Comparison of ENCODE assay signal across 20 cellular contexts in the genomic region with DNA sequence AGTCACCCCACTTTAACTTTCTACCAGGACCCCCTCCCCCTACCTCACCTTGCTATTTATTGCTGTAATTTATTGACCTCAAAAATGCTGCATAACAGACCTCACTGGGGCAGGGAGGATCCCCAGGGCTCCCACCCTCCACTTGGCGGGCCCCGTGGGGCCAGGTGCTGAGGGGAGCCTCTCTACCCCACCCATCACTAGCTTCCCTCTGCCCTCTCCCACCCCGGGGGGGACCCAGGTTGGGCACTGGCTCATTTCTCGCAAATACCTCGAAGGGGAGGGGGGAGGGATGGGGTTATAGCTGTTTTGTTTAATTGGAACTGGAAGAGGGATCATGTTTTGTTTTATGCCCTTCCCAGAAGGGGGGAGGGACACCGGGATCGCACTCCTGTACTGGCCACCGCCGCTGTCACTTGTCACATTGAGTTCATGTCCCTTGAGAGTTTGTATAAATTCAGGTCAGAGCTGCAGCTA. TPM values are rescaled to one million over a fixed set of nuclear protein-coding genes. Genes with fewer than 3 reads are reported as not detected.
DNase-seq lines count a peak whose midpoint lies in the region; ATAC-seq and TF ChIP-seq lines count a peak whose summit lies in the region.
"Had no signal": no experiment of that assay in that cellular context is flagged by ENCODE, and none has a peak within 500 bp of the region (broad histone marks: within the 10 kb centered on the region; RNA-seq: fewer than 3 reads in every experiment).

No MANE protein-coding gene starts in this region.

- intact Hi-C loops in left lung (cut with DNase I), result no loop called here
- intact Hi-C loops in spleen (cut with DNase I; ENCODE audit: low total_unique reads), result no loop called here

- H4K8ac ChIP-seq in H9 (replicated peaks; ENCODE audit: insufficient read length, low read depth, low read length), result no peak overlapping the region

- H3K4me1 Mint-ChIP-seq in H9, result peaks cover 15 to 33% of the 10 kb centered on the region in 2 experiments
- H3K4me1 Mint-ChIP-seq: IgD-negative memory B cell had no signal

- peaks cover 0 to 23% (median 13%) of the 10 kb centered on the region in 3 experiments; a peak in 5 of 7 replicates for H3K36me3 Mint-ChIP-seq in H9 (ENCODE audit: insufficient read depth in 1 of 3, low read depth in 3 of 3)

- H3K4me3 Mint-ChIP-seq in H9, result no peak overlapping the region
- H3K4me3 Mint-ChIP-seq: activated naive CD4-positive, alpha-beta T cell treated with anti-CD3 and anti-CD28 coated beads for 36 hours; GM23338; IgD-negative memory B cell; neural progenitor cell had no signal

- no peak for ATAC-seq in left lung
- ATAC-seq: gastrocnemius medialis had no signal

- H4K91ac ChIP-seq in H9 (ENCODE audit: insufficient read length, low read depth, low read length), result no peak overlapping the region

- H3K23ac ChIP-seq in H9 (ENCODE audit: insufficient read length, low read depth, low read length), result no peak overlapping the region

- H3K79me2 ChIP-seq in H9 (ENCODE audit: insufficient read depth, low read length), result no peaks in the 10 kb centered on the region

- no peaks in the 10 kb centered on the region for H3K9me3 ChIP-seq in H9 (ENCODE audit: control insufficient read depth, low read depth, low read length)
- no peaks in the 10 kb centered on the region for H3K9me3 ChIP-seq in left lung
- H3K9me3 ChIP-seq in spleen, result no peaks in the 10 kb centered on the region
- H3K9me3 ChIP-seq: gastrocnemius medialis had no signal

- TF ChIP-seq POLR2A in spleen (IDR thresholded peaks at IDR 0.05), result no peak

- no peak overlapping the region for H3K27ac Mint-ChIP-seq in H9
- H3K27ac Mint-ChIP-seq: activated naive CD4-positive, alpha-beta T cell treated with anti-CD3 and anti-CD28 coated beads for 36 hours; GM23338; IgD-negative memory B cell had no signal

- H2BK12ac ChIP-seq in H9 (ENCODE audit: insufficient read length, low read depth, low read length), result no peak overlapping the region

- H2BK15ac ChIP-seq in H9 (ENCODE audit: low read depth, low read length), result no peak overlapping the region

- no peaks in the 10 kb centered on the region for H3K27me3 Mint-ChIP-seq in H9 (ENCODE audit: low read depth)
- H3K27me3 Mint-ChIP-seq: IgD-negative memory B cell had no signal

- H3K4me1 ChIP-seq in H9 (ENCODE audit: insufficient read depth, low read length) (peaks cover 4% of the 10 kb centered on the region; the same call in 1 of the 2 replicates), left lung (no peaks in the 10 kb centered on the region), spleen (no peaks in the 10 kb centered on the region)
- H3K4me1 ChIP-seq: gastrocnemius medialis had no signal

- no peaks in the 10 kb centered on the region for H3K9me3 Mint-ChIP-seq in H9
- H3K9me3 Mint-ChIP-seq: activated naive CD4-positive, alpha-beta T cell treated with anti-CD3 and anti-CD28 coated beads for 36 hours; GM23338; IgD-negative memory B cell; neural progenitor cell had no signal

- no peaks in the 10 kb centered on the region for H3K23me2 ChIP-seq in H9 (ENCODE audit: insufficient read length, low read depth, low read length, poor library complexity, severe bottlenecking)

- no peak overlapping the region for H2AFZ ChIP-seq in H9 (ENCODE audit: low read length)
- H2AFZ ChIP-seq: GM23338, neural progenitor cell had no signal

- H3K18ac ChIP-seq in H9 (ENCODE audit: insufficient read length, low read depth, low read length), result no peak overlapping the region

- H3K27me3 ChIP-seq in H9 (ENCODE audit: insufficient read depth, low read length) (no peaks in the 10 kb centered on the region), left lung (no peaks in the 10 kb centered on the region), spleen (replicated peaks in 1 of 7) (no peaks in the 10 kb centered on the region)
- H3K27me3 ChIP-seq: cardiac muscle cell, gastrocnemius medialis, neural progenitor cell had no signal

- no peak overlapping the region for H3K9ac ChIP-seq in H9 (ENCODE audit: extremely low read depth, insufficient read length, low read length)
- H3K9ac ChIP-seq: neural progenitor cell had no signal

- peaks cover 5% of the 10 kb centered on the region for H3K79me1 ChIP-seq in H9 (ENCODE audit: insufficient read depth, low read depth, low read length, poor library complexity, severe bottlenecking)

- peak; percentile 3 for DNase-seq in H9
- peak; percentile 9 for DNase-seq in activated CD8-positive, alpha-beta memory T cell treated with anti-CD3 and anti-CD28 coated beads, Interleukin-2, amount 50 U/mL, for 4 hours
- peak; percentile 25 to 49 for DNase-seq in left lung
- DNase-seq in spleen, result peak; percentile 25
- no peak for DNase-seq in NCI-H345 treated with DMSO at 0.1 percent for 48 hours (lab: John Stamatoyannopoulos, UW; ENCODE audit: unreplicated experiment)
- DNase-seq in ureter (ENCODE audit: low spot score), result no peak
- DNase-seq in superior temporal gyrus (ENCODE audit: extremely low spot score), result no peak
- DNase-seq: activated naive CD4-positive, alpha-beta T cell treated with anti-CD3 and anti-CD28 coated beads for 36 hours; amygdala; DMS79; gastrocnemius medialis; MM.1S; NCI-H1436 treated with DMSO at 0.1 percent for 48 hours; NCI-H2171; NCI-H774; SHP77 had no signal

- H3K4ac ChIP-seq in H9 (ENCODE audit: low read depth, low read length), result no peak overlapping the region

- no peak overlapping the region for H3K4me3 ChIP-seq in left lung
- no peak overlapping the region for H3K4me3 ChIP-seq in spleen
- H3K4me3 ChIP-seq: cardiac muscle cell, gastrocnemius medialis, GM23338, neural progenitor cell had no signal

- H2AK5ac ChIP-seq in H9 (ENCODE audit: insufficient read length, low read length), result no peak overlapping the region

- H3K36me3 ChIP-seq in left lung, result peaks cover 0 to 24% of the 10 kb centered on the region in 2 donors
- H3K36me3 ChIP-seq in spleen, result peaks cover 0 to 33% (median 15%) of the 10 kb centered on the region in 6 donors
- H3K36me3 ChIP-seq: cardiac muscle cell, neural progenitor cell had no signal

- H2BK20ac ChIP-seq in H9 (ENCODE audit: low read depth, low read length, poor library complexity, severe bottlenecking), result no peak overlapping the region

- H3K14ac ChIP-seq in H9 (ENCODE audit: insufficient read depth, low read length), result no peak overlapping the region

- no peak overlapping the region for H3T11ph ChIP-seq in H9 (ENCODE audit: low read length)

- no peak overlapping the region for H4K5ac ChIP-seq in H9 (ENCODE audit: insufficient read length, low read depth, low read length)

- WGBS in H9 (ENCODE audit: extremely low coverage, insufficient read length, low lambda C conversion rate), result no CpG with 5 or more reads among the region's 9 CpGs
- WGBS in spleen, 5 donors, result 88 to 93% (median 91%) methylated on average over 8 to 9 of the region's 9 CpGs

- TF ChIP-seq CTCF in H9 (conservative IDR thresholded peaks at IDR 0.05) (no peak), left lung (IDR thresholded peaks at IDR 0.05) (no peak), spleen (IDR thresholded peaks at IDR 0.05 in 8 of 11, conservative IDR thresholded peaks at IDR 0.05 in 3 of 11) (no peak)

- H3K27ac ChIP-seq in H9 (ENCODE audit: insufficient read length, low read depth, low read length) (no peak overlapping the region), left lung (no peak overlapping the region), spleen (no peak overlapping the region)
- H3K27ac ChIP-seq: cardiac muscle cell, gastrocnemius medialis, neural progenitor cell had no signal

- H2BK120ac ChIP-seq in H9 (ENCODE audit: low read depth, low read length, poor library complexity, severe bottlenecking), result no peak overlapping the region

- H4K20me1 ChIP-seq in H9 (ENCODE audit: control insufficient read depth, insufficient read depth, insufficient read length), result no peaks in the 10 kb centered on the region

- H3K56ac ChIP-seq in H9 (ENCODE audit: insufficient read length, low read depth, low read length), result no peak overlapping the region

- H3K4me2 ChIP-seq in H9 (ENCODE audit: insufficient read depth, insufficient read length, low read length), result no peak overlapping the region
- H3K4me2 ChIP-seq: GM23338, neural progenitor cell had no signal

- H2BK5ac ChIP-seq in H9 (ENCODE audit: insufficient read length, low read length), result no peak overlapping the region

RNA-seq across cellular contexts. Expression of a gene that starts 16.3 kb away (rescaled TPM):
- 3.3 and 4.2 TPM in 2 replicates for total RNA-seq in H9 (2021)
- total RNA-seq in left lung, result 1 to 10 TPM; 1.6 to 1.8 TPM
- total RNA-seq in spleen, result 1 to 10 TPM in 6 of 7 donors, under 1 TPM in 1; 0.94 to 3.2 (median 2.3) TPM
- polyA plus RNA-seq in spleen, result 1 to 10 TPM; 4.0 to 6.6 (median 5.8) TPM
- total RNA-seq in ureter, result 0.31 TPM

RNA-seq across cellular contexts. Expression of a gene that starts 33.7 kb away (rescaled TPM):
- total RNA-seq in H9 (2021) (22.8 and 24.9 TPM in 2 replicates), left lung (1 to 10 TPM; 3.4 to 4.1 TPM), spleen (1 to 10 TPM; 5.0 to 7.6 (median 6.3) TPM), ureter (4.0 TPM)
- polyA plus RNA-seq in spleen, result 1 to 10 TPM in 1 of 3 donors, under 1 TPM in 2; 0.67 to 2.5 (median 0.74) TPM

Comparison
In these comparisons a context has a peak if more than half of its experiments do, and no peak if none do; other contexts are left out.
1. DNase-seq: peak in H9 (single experiment), activated CD8-positive, alpha-beta memory T cell treated with anti-CD3 and anti-CD28 coated beads, Interleukin-2, amount 50 U/mL, for 4 hours (single experiment), left lung (2 of 2) and spleen (single experiment); none in NCI-H345 treated with DMSO at 0.1 percent for 48 hours (single experiment), ureter (single experiment) and superior temporal gyrus (single experiment).